Comparison of ENCODE assay signal across 19 cellular contexts in the genomic region with DNA sequence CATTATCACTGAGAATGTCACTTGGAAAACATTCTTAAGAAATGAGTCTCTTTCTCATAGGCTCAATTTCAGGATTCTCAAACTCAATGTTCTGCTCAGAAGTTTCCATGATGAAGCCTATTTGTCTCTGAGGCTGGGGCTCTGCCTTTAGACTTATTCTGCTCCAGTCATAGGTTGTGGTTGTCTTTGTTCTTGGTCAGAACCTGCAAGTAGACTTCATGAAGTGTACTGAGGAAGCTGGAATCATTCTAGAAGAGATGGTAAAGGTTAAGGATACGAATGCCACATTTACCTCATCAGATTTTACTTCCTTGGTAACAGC. TPM values are rescaled to one million over a fixed set of nuclear protein-coding genes. Genes with fewer than 3 reads are reported as not detected.
A peak's percentile ranks its signal among the peaks of the same experiment; 100 is the strongest.
DNase-seq lines count a peak whose midpoint lies in the region; FAIRE-seq and TF ChIP-seq lines count a peak whose summit lies in the region.
"Had no signal": no experiment of that assay in that cellular context is flagged by ENCODE, and none has a peak within 500 bp of the region (broad histone marks: within the 10 kb centered on the region; RNA-seq: fewer than 3 reads in every experiment).

No MANE protein-coding gene starts in this region.

- no peak for DNase-seq in T-helper 1 cell
- no peak for DNase-seq in NAMALWA (ENCODE audit: low spot score)
- DNase-seq in SK-N-DZ (ENCODE audit: low spot score), result no peak
- DNase-seq in frontal cortex (ENCODE audit: low spot score in 2 of 2), result no peak
- DNase-seq: 8988T; activated CD8-positive, alpha-beta memory T cell treated with anti-CD3 and anti-CD28 coated beads for 24 hours; central memory CD4-positive, alpha-beta T cell; DMS79 treated with DMSO at 0.1 percent for 48 hours; gastrocnemius medialis; naive thymus-derived CD8-positive, alpha-beta T cell; NCI-H1694; T-helper 9 cell; trophoblast cell had no signal

- H3K9me3 ChIP-seq in HUES6 (ENCODE audit: control insufficient read depth, insufficient read depth, low read depth, low read length) (no peaks in the 10 kb centered on the region), neutrophil (no peaks in the 10 kb centered on the region)
- H3K9me3 ChIP-seq: gastrocnemius medialis, right atrium auricular region had no signal

- no peak for TF ChIP-seq CTCF in neutrophil (IDR thresholded peaks at IDR 0.05)

- H3K4me3 ChIP-seq in HUES6 (ENCODE audit: low read depth, low read length), result peak overlapping the region; percentile 21; the same call in 1 of the 2 replicates
- no peak overlapping the region for H3K4me3 ChIP-seq in neutrophil (ENCODE audit: low read depth in 1 of 2, low read length in 1 of 2)
- H3K4me3 ChIP-seq: gastrocnemius medialis, right atrium auricular region had no signal

- H3K27ac Mint-ChIP-seq in T-helper 1 cell treated with Interleukin-12 subunit alpha and Interleukin-12 subunit beta and Interleukin-4 antibody, amounts not matched to agents 30 μg/mL and 1 μg/mL, for 36 hours, result peak overlapping the region; percentile 18

- peak overlapping the region; percentile 23 for H3K9ac ChIP-seq in HUES6 (ENCODE audit: low read length)

- no peak overlapping the region for H3K4me3 Mint-ChIP-seq in T-helper 1 cell treated with Interleukin-12 subunit alpha and Interleukin-12 subunit beta and Interleukin-4 antibody, amounts not matched to agents 30 μg/mL and 1 μg/mL, for 36 hours
- H3K4me3 Mint-ChIP-seq: naive thymus-derived CD8-positive, alpha-beta T cell had no signal

- H3K9me3 Mint-ChIP-seq in T-helper 1 cell treated with Interleukin-12 subunit alpha and Interleukin-12 subunit beta and Interleukin-4 antibody, amounts not matched to agents 30 μg/mL and 1 μg/mL, for 36 hours, result no peaks in the 10 kb centered on the region
- H3K9me3 Mint-ChIP-seq: naive thymus-derived CD8-positive, alpha-beta T cell had no signal

- H3K27ac ChIP-seq in HUES6 (ENCODE audit: low read depth, low read length) (peak overlapping the region; percentile 74), cingulate gyrus (ENCODE audit: low read depth, low read length) (peak overlapping the region; percentile 78), neutrophil (peak overlapping the region; percentile 13)
- H3K27ac ChIP-seq: C4-2B, gastrocnemius medialis, right atrium auricular region had no signal

- FAIRE-seq in frontal cortex (lab: Jason Lieb, UNC), result no peak

- H3K36me3 Mint-ChIP-seq in T-helper 1 cell treated with Interleukin-12 subunit alpha and Interleukin-12 subunit beta and Interleukin-4 antibody, amounts not matched to agents 30 μg/mL and 1 μg/mL, for 36 hours (ENCODE audit: low read depth), result peaks cover 33% of the 10 kb centered on the region

- peaks cover 40% of the 10 kb centered on the region for H3K36me3 ChIP-seq in HUES6 (ENCODE audit: control insufficient read depth, insufficient read depth, low read length)
- H3K36me3 ChIP-seq in neutrophil, result peaks cover 40% of the 10 kb centered on the region

- no peaks in the 10 kb centered on the region for H3K27me3 ChIP-seq in HUES6 (ENCODE audit: control insufficient read depth, insufficient read depth, low read length)
- no peaks in the 10 kb centered on the region for H3K27me3 ChIP-seq in neutrophil
- H3K27me3 ChIP-seq: gastrocnemius medialis, right atrium auricular region had no signal

- no peaks in the 10 kb centered on the region for H3K27me3 Mint-ChIP-seq in T-helper 1 cell treated with Interleukin-12 subunit alpha and Interleukin-12 subunit beta and Interleukin-4 antibody, amounts not matched to agents 30 μg/mL and 1 μg/mL, for 36 hours (ENCODE audit: low read depth)
- H3K27me3 Mint-ChIP-seq: naive thymus-derived CD8-positive, alpha-beta T cell had no signal

- H3K4me1 ChIP-seq in HUES6 (ENCODE audit: control insufficient read depth, insufficient read depth, low read length), result peaks cover 31% of the 10 kb centered on the region
- H3K4me1 ChIP-seq in neutrophil (ENCODE audit: control insufficient read depth in 1 of 2, insufficient read depth in 1 of 2, low read depth in 1 of 2, low read length in 1 of 2), result no peaks in the 10 kb centered on the region
- H3K4me1 ChIP-seq: gastrocnemius medialis, right atrium auricular region had no signal

- no peaks in the 10 kb centered on the region for H3K4me1 Mint-ChIP-seq in T-helper 1 cell treated with Interleukin-12 subunit alpha and Interleukin-12 subunit beta and Interleukin-4 antibody, amounts not matched to agents 30 μg/mL and 1 μg/mL, for 36 hours (ENCODE audit: low read depth)
- H3K4me1 Mint-ChIP-seq: naive thymus-derived CD8-positive, alpha-beta T cell had no signal

RNA-seq across cellular contexts. Expression of a gene that starts 31.6 kb away (rescaled TPM):
- polyA plus RNA-seq in SK-N-DZ (2014; cell fraction: cytosol; rRNA removed), result 333 and 379 TPM in 2 replicates
- polyA plus RNA-seq in SK-N-DZ (2014; cell fraction: nucleus; rRNA removed), result 196 and 246 TPM in 2 replicates
- total RNA-seq in frontal cortex, result 122 TPM

RNA-seq across cellular contexts. Expression of a gene that starts 60.0 kb away (rescaled TPM):
- polyA plus RNA-seq in SK-N-DZ (2014; cell fraction: cytosol; rRNA removed), result 7.7 and 11.4 TPM in 2 replicates
- polyA plus RNA-seq in SK-N-DZ (2014; cell fraction: nucleus; rRNA removed), result 5.9 and 7.9 TPM in 2 replicates
- total RNA-seq in frontal cortex, result 9.4 TPM

Comparison
In these comparisons a context has a peak if more than half of its experiments do, and no peak if none do; other contexts are left out.
1. H3K27ac ChIP-seq: peak in every context shown above with its lines; median percentile 78 in cingulate gyrus; 74 in HUES6; 13 in neutrophil.